In the genomic region with DNA sequence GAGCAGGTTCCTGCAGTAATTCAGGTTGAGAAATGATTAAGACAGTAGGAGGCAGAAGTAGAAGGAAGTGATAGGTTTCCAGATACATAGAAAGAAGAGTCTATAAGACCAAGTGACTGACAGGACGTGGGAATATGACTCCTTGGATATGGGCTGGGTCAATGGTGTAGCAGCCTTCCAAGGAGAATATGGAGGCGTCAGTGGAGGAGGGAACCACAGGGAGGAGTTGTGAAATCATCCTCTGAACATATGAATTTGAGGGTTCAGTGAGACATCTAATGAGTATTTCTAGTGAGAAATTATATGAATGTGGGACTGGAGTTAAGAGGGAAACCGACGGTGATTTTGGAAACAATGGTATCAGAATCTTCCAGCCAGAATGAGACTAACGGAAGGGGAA, we compare ENCODE assay signal across 17 cellular contexts. TPM values are rescaled to one million over a fixed set of nuclear protein-coding genes. Genes with fewer than 3 reads are reported as not detected.
DNase-seq lines count a peak whose midpoint lies in the region; ATAC-seq and TF ChIP-seq lines count a peak whose summit lies in the region.
"Had no signal": no experiment of that assay in that cellular context is flagged by ENCODE, and none has a peak within 500 bp of the region (broad histone marks: within the 10 kb centered on the region; RNA-seq: fewer than 3 reads in every experiment).

No MANE protein-coding gene starts in this region.

- H3K36me3 Mint-ChIP-seq in MCF 10A (ENCODE audit: insufficient read depth, unreplicated experiment) (peaks cover 8% of the 10 kb centered on the region), WTC11 (no peaks in the 10 kb centered on the region)

- H3K27ac Mint-ChIP-seq in MCF 10A (ENCODE audit: low read depth, unreplicated experiment) (peak overlapping the region; percentile 11), WTC11 (peak overlapping the region; percentile 35; the same call in 1 of the 2 replicates)
- H3K27ac Mint-ChIP-seq: HFFc6 had no signal

- H3K9me3 ChIP-seq in breast epithelium, result no peaks in the 10 kb centered on the region
- H3K9me3 ChIP-seq in upper lobe of right lung, result no peaks in the 10 kb centered on the region

- H3K9me3 Mint-ChIP-seq in MCF 10A (ENCODE audit: unreplicated experiment) (no peaks in the 10 kb centered on the region), WTC11 (no peaks in the 10 kb centered on the region)
- H3K9me3 Mint-ChIP-seq: CD8-positive, alpha-beta memory T cell; HFFc6 had no signal

- BruUV-seq in MCF 10A (replicated peaks; lab: Mats Ljungman, UMichigan), result no TSS peak

- H3K4me1 Mint-ChIP-seq in MCF 10A (ENCODE audit: insufficient read depth, unreplicated experiment) (peaks cover 8% of the 10 kb centered on the region), WTC11 (no peaks in the 10 kb centered on the region)

- TF ChIP-seq CTCF in MCF 10A (IDR thresholded peaks at IDR 0.05; ENCODE audit: unreplicated experiment) (no peak), breast epithelium (IDR thresholded peaks at IDR 0.05) (no peak), WTC11 (IDR thresholded peaks at IDR 0.05) (no peak), upper lobe of right lung (IDR thresholded peaks at IDR 0.05) (no peak)

- POLR2A ChIA-PET in MCF 10A (lab: Yijun Ruan, JAX), result no interaction called here
- POLR2A ChIA-PET in WTC11 (lab: Charles Lee), result no interaction called here

- H3K4me3 Mint-ChIP-seq in MCF 10A (ENCODE audit: unreplicated experiment) (no peak overlapping the region), WTC11 (no peak overlapping the region)
- H3K4me3 Mint-ChIP-seq: CD8-positive, alpha-beta memory T cell; HFFc6 had no signal

- no peaks in the 10 kb centered on the region for H3K36me3 ChIP-seq in breast epithelium
- H3K36me3 ChIP-seq in upper lobe of right lung, result no peaks in the 10 kb centered on the region

- H3K27ac ChIP-seq in breast epithelium (no peak overlapping the region), upper lobe of right lung (no peak overlapping the region)

- peak; percentile 30 for DNase-seq in MCF 10A (ENCODE audit: unreplicated experiment)
- no peak for DNase-seq in breast epithelium (ENCODE audit: low spot score in 2 of 2)
- no peak for DNase-seq in WTC11 (ENCODE audit: low spot score)
- DNase-seq in head of caudate nucleus, result peak in 32 of 42 donors; percentile 21 to 88 (median 62)
- no peak for DNase-seq in upper lobe of right lung
- DNase-seq in DMS 273 treated with DMSO at 0.1 percent for 48 hours (lab: John Stamatoyannopoulos, UW), result no peak
- no peak for DNase-seq in NCI-H446 (lab: John Stamatoyannopoulos, UW)
- no peak for DNase-seq in NCI-H1092 treated with DMSO at 0.1 percent for 48 hours (lab: John Stamatoyannopoulos, UW)
- DNase-seq: CD8-positive, alpha-beta memory T cell; DMS79 treated with DMSO at 0.1 percent for 48 hours; GOT3; HFFc6; Kasumi-1; NCI-H1436 treated with DMSO at 0.1 percent for 48 hours; NCI-H2029 treated with DMSO at 0.1 percent for 48 hours; NCI-H524 treated with DMSO at 0.1 percent for 48 hours had no signal

- intact Hi-C loops in MCF 10A (cut with micrococcal nuclease) (no loop called here), breast epithelium (cut with DNase I; ENCODE audit: low total_unique reads) (no loop called here), head of caudate nucleus (cut with DNase I) (no loop called here), upper lobe of right lung (cut with DNase I) (no loop called here)

- ATAC-seq in WTC11 (no peak), upper lobe of right lung (peak; percentile 45)
- ATAC-seq: Panc1 had no signal

- CTCF ChIA-PET in MCF 10A (lab: Yijun Ruan, JAX), result no interaction called here
- CTCF ChIA-PET in WTC11 (lab: Charles Lee), result interaction anchor here (1.0 kb wide), 1 partner anchor 100 kb away, joined by 4 read pairs; no protein-coding TSS in a partner anchor

- no peaks in the 10 kb centered on the region for H3K27me3 Mint-ChIP-seq in MCF 10A (ENCODE audit: insufficient read depth, unreplicated experiment)
- no peaks in the 10 kb centered on the region for H3K27me3 Mint-ChIP-seq in WTC11 (ENCODE audit: low read depth)

- no peak for TF ChIP-seq POLR2A in breast epithelium (IDR thresholded peaks at IDR 0.05)

- no peak overlapping the region for H3K4me3 ChIP-seq in breast epithelium
- H3K4me3 ChIP-seq in upper lobe of right lung, result no peak overlapping the region

- H3K27me3 ChIP-seq in breast epithelium, result no peaks in the 10 kb centered on the region
- no peaks in the 10 kb centered on the region for H3K27me3 ChIP-seq in upper lobe of right lung

- no peaks in the 10 kb centered on the region for H3K4me1 ChIP-seq in breast epithelium
- H3K4me1 ChIP-seq in upper lobe of right lung, result peaks cover 31% of the 10 kb centered on the region

TF ChIP-seq in WTC11, 78 proteins besides CTCF, POLR2A, EP300 and RAD21:
- TF ChIP-seq, protein P1, sequence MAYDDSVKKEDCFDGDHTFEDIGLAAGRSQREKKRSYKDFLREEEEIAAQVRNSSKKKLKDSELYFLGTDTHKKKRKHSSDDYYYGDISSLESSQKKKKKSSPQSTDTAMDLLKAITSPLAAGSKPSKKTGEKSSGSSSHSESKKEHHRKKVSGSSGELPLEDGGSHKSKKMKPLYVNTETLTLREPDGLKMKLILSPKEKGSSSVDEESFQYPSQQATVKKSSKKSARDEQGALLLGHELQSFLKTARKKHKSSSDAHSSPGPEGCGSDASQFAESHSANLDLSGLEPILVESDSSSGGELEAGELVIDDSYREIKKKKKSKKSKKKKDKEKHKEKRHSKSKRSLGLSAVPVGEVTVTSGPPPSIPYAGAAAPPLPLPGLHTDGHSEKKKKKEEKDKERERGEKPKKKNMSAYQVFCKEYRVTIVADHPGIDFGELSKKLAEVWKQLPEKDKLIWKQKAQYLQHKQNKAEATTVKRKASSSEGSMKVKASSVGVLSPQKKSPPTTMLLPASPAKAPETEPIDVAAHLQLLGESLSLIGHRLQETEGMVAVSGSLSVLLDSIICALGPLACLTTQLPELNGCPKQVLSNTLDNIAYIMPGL (CRISPR knock-in tag; IDR thresholded peaks at IDR 0.05), result no peak
- TF ChIP-seq, protein P2, sequence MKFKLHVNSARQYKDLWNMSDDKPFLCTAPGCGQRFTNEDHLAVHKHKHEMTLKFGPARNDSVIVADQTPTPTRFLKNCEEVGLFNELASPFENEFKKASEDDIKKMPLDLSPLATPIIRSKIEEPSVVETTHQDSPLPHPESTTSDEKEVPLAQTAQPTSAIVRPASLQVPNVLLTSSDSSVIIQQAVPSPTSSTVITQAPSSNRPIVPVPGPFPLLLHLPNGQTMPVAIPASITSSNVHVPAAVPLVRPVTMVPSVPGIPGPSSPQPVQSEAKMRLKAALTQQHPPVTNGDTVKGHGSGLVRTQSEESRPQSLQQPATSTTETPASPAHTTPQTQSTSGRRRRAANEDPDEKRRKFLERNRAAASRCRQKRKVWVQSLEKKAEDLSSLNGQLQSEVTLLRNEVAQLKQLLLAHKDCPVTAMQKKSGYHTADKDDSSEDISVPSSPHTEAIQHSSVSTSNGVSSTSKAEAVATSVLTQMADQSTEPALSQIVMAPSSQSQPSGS (CRISPR knock-in tag; IDR thresholded peaks at IDR 0.05; ENCODE audit: borderline replicate concordance, low read depth), result no peak
- TF ChIP-seq ATF1 (CRISPR knock-in tag; IDR thresholded peaks at IDR 0.05), result no peak
- no peak for TF ChIP-seq RELA (CRISPR knock-in tag; IDR thresholded peaks at IDR 0.05; ENCODE audit: borderline replicate concordance)
- TF ChIP-seq EMX1 (CRISPR knock-in tag; IDR thresholded peaks at IDR 0.05), result no peak
- no peak for TF ChIP-seq TCF7 (CRISPR knock-in tag; IDR thresholded peaks at IDR 0.05; ENCODE audit: low read depth)
- no peak for TF ChIP-seq ZNF138 (CRISPR knock-in tag; conservative IDR thresholded peaks at IDR 0.05)
- TF ChIP-seq FOXP1 (CRISPR knock-in tag; IDR thresholded peaks at IDR 0.05; ENCODE audit: borderline replicate concordance), result no peak
- no peak for TF ChIP-seq CREB1 (CRISPR knock-in tag; IDR thresholded peaks at IDR 0.05)
- TF ChIP-seq, protein P3, sequence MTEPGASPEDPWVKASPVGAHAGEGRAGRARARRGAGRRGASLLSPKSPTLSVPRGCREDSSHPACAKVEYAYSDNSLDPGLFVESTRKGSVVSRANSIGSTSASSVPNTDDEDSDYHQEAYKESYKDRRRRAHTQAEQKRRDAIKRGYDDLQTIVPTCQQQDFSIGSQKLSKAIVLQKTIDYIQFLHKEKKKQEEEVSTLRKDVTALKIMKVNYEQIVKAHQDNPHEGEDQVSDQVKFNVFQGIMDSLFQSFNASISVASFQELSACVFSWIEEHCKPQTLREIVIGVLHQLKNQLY (CRISPR knock-in tag; IDR thresholded peaks at IDR 0.05), result no peak

RNA-seq across cellular contexts. Expression of a gene that starts 43.2 kb away (rescaled TPM):
- total RNA-seq in MCF 10A (2022) (22.4 and 23.6 TPM in 2 replicates), breast epithelium (10 to 100 TPM; 28.7 to 33.8 (median 29.0) TPM), WTC11 (2021) (24.6 to 30.0 TPM (median 24.8 TPM) in 3 replicates), upper lobe of right lung (29.1 TPM)

Comparison
In these comparisons a context has a peak if more than half of its experiments do, and no peak if none do; other contexts are left out.
1. DNase-seq: peak in MCF 10A (single experiment) and head of caudate nucleus (32 of 42); none in breast epithelium (0 of 2), WTC11 (single experiment), upper lobe of right lung (single experiment), DMS 273 treated with DMSO at 0.1 percent for 48 hours (single experiment), NCI-H446 (0 of 2) and NCI-H1092 treated with DMSO at 0.1 percent for 48 hours (single experiment).